14 cellular contexts compared by ENCODE assay signal in the genomic region with DNA sequence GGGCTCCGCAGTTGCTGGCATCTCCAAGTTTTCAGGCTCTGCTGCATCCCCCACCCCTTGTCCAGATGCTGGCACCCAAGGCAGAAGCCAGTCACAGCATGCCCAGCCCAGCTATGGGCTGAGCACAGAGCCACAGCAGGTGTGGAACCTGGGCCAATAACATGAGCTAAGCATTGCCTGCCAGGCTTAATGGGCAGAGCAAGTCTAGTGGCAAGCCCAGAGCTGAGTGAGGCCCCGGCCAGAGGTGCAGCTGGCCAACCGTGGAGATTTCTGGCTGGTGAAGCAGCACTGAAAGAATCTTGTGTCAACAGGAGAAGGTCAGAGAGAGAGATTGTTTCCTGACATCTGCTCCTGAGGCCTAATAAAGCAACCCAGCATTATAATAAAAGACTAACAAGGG.
DNase-seq lines count a peak whose midpoint lies in the region; ATAC-seq and TF ChIP-seq lines count a peak whose summit lies in the region.
"Had no signal": no experiment of that assay in that cellular context is flagged by ENCODE, and none has a peak within 500 bp of the region (broad histone marks: within the 10 kb centered on the region; RNA-seq: fewer than 3 reads in every experiment).

No MANE protein-coding gene starts in this region.

- H3K9me3 ChIP-seq in IMR-90 (ENCODE audit: control insufficient read depth, insufficient read depth, low read length) = peaks cover 5% of the 10 kb centered on the region
- H3K9me3 ChIP-seq in mesenchymal stem cell (ENCODE audit: control insufficient read depth, low read length) = peaks cover 33% of the 10 kb centered on the region

- intact Hi-C loops in IMR-90 (cut with micrococcal nuclease) = no loop called here

- H3K14ac ChIP-seq in IMR-90 (replicated peaks; ENCODE audit: low read depth, low read length) (no peak overlapping the region), mesenchymal stem cell (ENCODE audit: low read length in 2 of 2) (no peak overlapping the region)

- H2AK9ac ChIP-seq in IMR-90 (replicated peaks; ENCODE audit: low read depth, low read length, poor library complexity) = no peak overlapping the region

- TF ChIP-seq CTCF in IMR-90 (conservative IDR thresholded peaks at IDR 0.05; ENCODE audit: low read depth, low read length) = no peak

- no TSS peak for BruUV-seq in IMR-90 (replicated peaks; lab: Mats Ljungman, UMichigan)

- no peak overlapping the region for H3K23ac ChIP-seq in IMR-90 (ENCODE audit: low read depth, low read length)
- H3K23ac ChIP-seq in mesenchymal stem cell (ENCODE audit: low read length in 2 of 2) = no peak overlapping the region

- TF ChIP-seq RAD21 in IMR-90 (IDR thresholded peaks at IDR 0.05; ENCODE audit: low read length) = no peak

- H3K9me1 ChIP-seq in IMR-90 (ENCODE audit: insufficient read depth, low read length) = no peaks in the 10 kb centered on the region

- ATAC-seq in IMR-90 (ENCODE audit: low read depth) = no peak
- no peak for ATAC-seq in HG02981 (IDR thresholded peaks at IDR 0.05; ENCODE audit: unreplicated experiment)
- ATAC-seq: left colon had no signal

- H2BK5ac ChIP-seq in IMR-90 (ENCODE audit: low read depth, low read length, poor library complexity, severe bottlenecking) = no peak overlapping the region
- no peak overlapping the region for H2BK5ac ChIP-seq in mesenchymal stem cell (ENCODE audit: low read depth, low read length, poor library complexity, severe bottlenecking)

- H4K20me1 ChIP-seq in IMR-90 (ENCODE audit: insufficient read depth, low read length) = no peaks in the 10 kb centered on the region

- no peak overlapping the region for H3K18ac ChIP-seq in IMR-90 (ENCODE audit: low read depth, low read length)
- no peak overlapping the region for H3K18ac ChIP-seq in mesenchymal stem cell (ENCODE audit: low read depth in 1 of 2, low read length in 2 of 2)

- no peak overlapping the region for H3K4me3 ChIP-seq in IMR-90 (ENCODE audit: insufficient read depth, low read depth, low read length)
- H3K4me3 ChIP-seq in mesenchymal stem cell (ENCODE audit: insufficient read depth in 1 of 2, low read depth in 1 of 2, low read length in 2 of 2) = no peak overlapping the region
- H3K4me3 ChIP-seq: hepatocyte, PC-9 had no signal

- H3K4me1 ChIP-seq in IMR-90 (ENCODE audit: control insufficient read depth, insufficient read depth, low read length) = no peaks in the 10 kb centered on the region
- H3K4me1 ChIP-seq in mesenchymal stem cell (ENCODE audit: control insufficient read depth, insufficient read depth, low read depth, low read length) = peaks cover 9% of the 10 kb centered on the region

- H4K8ac ChIP-seq in IMR-90 (ENCODE audit: low read depth in 2 of 2, low read length in 2 of 2) (no peak overlapping the region), mesenchymal stem cell (ENCODE audit: low read length) (no peak overlapping the region)

- no peak for TF ChIP-seq POLR2A in IMR-90 (IDR thresholded peaks at IDR 0.05; ENCODE audit: low read depth, low read length)

- no peak overlapping the region for H2AK5ac ChIP-seq in IMR-90 (ENCODE audit: low read depth, low read length)
- no peak overlapping the region for H2AK5ac ChIP-seq in mesenchymal stem cell (ENCODE audit: low read length, severe bottlenecking)

- POLR2A ChIA-PET in IMR-90 (lab: Charles Lee; ENCODE audit: unreplicated experiment) = no interaction called here

- H2BK12ac ChIP-seq in mesenchymal stem cell (ENCODE audit: low read length in 2 of 2) = no peak overlapping the region

- WGBS in IMR-90 (ENCODE audit: extremely low coverage in 2 of 2, insufficient read length in 1 of 2), 2 experiments = no CpG with 5 or more reads among the region's 3 CpGs
- WGBS in mesenchymal stem cell = 63% methylated on average over 3 of the region's 3 CpGs

- H3K79me1 ChIP-seq in IMR-90 (ENCODE audit: low read depth in 1 of 2, low read length in 2 of 2) (no peaks in the 10 kb centered on the region), mesenchymal stem cell (replicated peaks; ENCODE audit: low read length, poor library complexity, severe bottlenecking) (no peaks in the 10 kb centered on the region)

- in situ Hi-C loops in IMR-90 (cut with MboI; ENCODE audit: low sequenced_read_pairs) = no loop called here

- H2BK15ac ChIP-seq in IMR-90 (ENCODE audit: low read depth, low read length) (no peak overlapping the region), mesenchymal stem cell (ENCODE audit: low read depth, poor library complexity, severe bottlenecking) (no peak overlapping the region)

- H3K4ac ChIP-seq in IMR-90 (ENCODE audit: low read depth, low read length) (no peak overlapping the region), mesenchymal stem cell (ENCODE audit: low read depth in 1 of 2, low read length in 2 of 2) (no peak overlapping the region)

- H2BK120ac ChIP-seq in IMR-90 (ENCODE audit: low read depth, low read length) (no peak overlapping the region), mesenchymal stem cell (ENCODE audit: low read depth, low read length) (no peak overlapping the region)

- CTCF ChIA-PET in IMR-90 (lab: Yijun Ruan, JAX) = no interaction called here

- H3K56ac ChIP-seq in IMR-90 (ENCODE audit: extremely low read depth, insufficient read depth, low read length) = no peak overlapping the region

- H4K91ac ChIP-seq in IMR-90 (ENCODE audit: insufficient read depth, low read depth, low read length) = no peak overlapping the region
- no peak overlapping the region for H4K91ac ChIP-seq in mesenchymal stem cell (ENCODE audit: low read length)

- H3K4me2 ChIP-seq in IMR-90 (ENCODE audit: low read depth, low read length) = no peak overlapping the region
- no peak overlapping the region for H3K4me2 ChIP-seq in mesenchymal stem cell (ENCODE audit: low read length, poor library complexity, severe bottlenecking)
- H3K4me2 ChIP-seq: hepatocyte, PC-9 had no signal

- H4K5ac ChIP-seq in IMR-90 (ENCODE audit: low read depth, low read length) = no peak overlapping the region

- H3K36me3 ChIP-seq in IMR-90 (ENCODE audit: control insufficient read depth, insufficient read depth, low read length) = no peaks in the 10 kb centered on the region
- peaks cover 0 to 4% of the 10 kb centered on the region in 2 experiments for H3K36me3 ChIP-seq in mesenchymal stem cell (ENCODE audit: control insufficient read depth in 1 of 2, insufficient read depth in 2 of 2, low read depth in 1 of 2, low read length in 2 of 2)

- H3K27me3 ChIP-seq in IMR-90 (ENCODE audit: control insufficient read depth, insufficient read depth, low read length) (no peaks in the 10 kb centered on the region), mesenchymal stem cell (ENCODE audit: control insufficient read depth in 1 of 2, insufficient read depth in 1 of 2, low read length in 2 of 2) (no peaks in the 10 kb centered on the region)
- H3K27me3 ChIP-seq: hepatocyte had no signal

- no peak overlapping the region for H3K27ac ChIP-seq in IMR-90 (ENCODE audit: insufficient read depth, low read length)
- H3K27ac ChIP-seq in epithelial cell of prostate = no peak overlapping the region
- peak overlapping the region; percentile 4 for H3K27ac ChIP-seq in mesenchymal stem cell (ENCODE audit: low read length, poor library complexity, severe bottlenecking)
- H3K27ac ChIP-seq: hepatocyte, PC-9 had no signal

- dilution Hi-C loops in IMR-90 (cut with HindIII; ENCODE audit: low sequenced_read_pairs, unreplicated experiment) = no loop called here

- H2AFZ ChIP-seq in IMR-90 (replicated peaks; ENCODE audit: low read length, poor library complexity) (no peak overlapping the region), mesenchymal stem cell (ENCODE audit: low read depth, low read length) (no peak overlapping the region)
- H2AFZ ChIP-seq: hepatocyte, PC-9 had no signal

- H3K9ac ChIP-seq in IMR-90 (ENCODE audit: low read depth, low read length) (no peak overlapping the region), mesenchymal stem cell (ENCODE audit: low read length) (no peak overlapping the region)

- H2BK20ac ChIP-seq in IMR-90 (ENCODE audit: low read depth, low read length) = no peak overlapping the region

- DNase-seq in IMR-90 (peak; percentile 1), NCI-H446 (lab: John Stamatoyannopoulos, UW) (peak; percentile 93 to 97), epithelial cell of prostate (ENCODE audit: low read depth, low spot score) (peak; percentile 34), mesenchymal stem cell (no peak), NCI-H748 treated with DMSO at 0.1 percent for 48 hours (lab: John Stamatoyannopoulos, UW) (no peak), COLO829 (ENCODE audit: low spot score) (no peak), anterior cingulate cortex (lab: John Stamatoyannopoulos, UW) (no peak)
- DNase-seq: activated CD4-positive, CD25-positive, alpha-beta regulatory T cell treated with anti-CD3 and anti-CD28 coated beads, Interleukin-2, amount 50 U/mL, for 72 hours; activated T-cell treated with anti-CD3 and anti-CD28 coated beads for 4 hours; cerebellar nuclear complex; left colon; PC-9 had no signal

TF ChIP-seq in IMR-90, 13 proteins besides CTCF, POLR2A, EP300 and RAD21 (continues in another document):
- TF ChIP-seq RCOR1 (IDR thresholded peaks at IDR 0.05; ENCODE audit: insufficient replicate concordance, low read length) (no peak), BHLHE40 (IDR thresholded peaks at IDR 0.05; ENCODE audit: low read depth, low read length) (no peak), NFE2L2 (IDR thresholded peaks at IDR 0.05; ENCODE audit: low read depth, low read length) (no peak), SMC3 (IDR thresholded peaks at IDR 0.05; ENCODE audit: low read depth, low read length) (no peak), MAFK (IDR thresholded peaks at IDR 0.05; ENCODE audit: low read depth, low read length) (no peak), CEBPB (IDR thresholded peaks at IDR 0.05; ENCODE audit: low read depth, low read length) (no peak), FOS (IDR thresholded peaks at IDR 0.05; ENCODE audit: low read depth, low read length) (no peak), MAZ (IDR thresholded peaks at IDR 0.05; ENCODE audit: borderline replicate concordance, low read depth, low read length) (no peak)
- TF ChIP-seq, protein P1, sequence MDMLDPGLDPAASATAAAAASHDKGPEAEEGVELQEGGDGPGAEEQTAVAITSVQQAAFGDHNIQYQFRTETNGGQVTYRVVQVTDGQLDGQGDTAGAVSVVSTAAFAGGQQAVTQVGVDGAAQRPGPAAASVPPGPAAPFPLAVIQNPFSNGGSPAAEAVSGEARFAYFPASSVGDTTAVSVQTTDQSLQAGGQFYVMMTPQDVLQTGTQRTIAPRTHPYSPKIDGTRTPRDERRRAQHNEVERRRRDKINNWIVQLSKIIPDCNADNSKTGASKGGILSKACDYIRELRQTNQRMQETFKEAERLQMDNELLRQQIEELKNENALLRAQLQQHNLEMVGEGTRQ (IDR thresholded peaks at IDR 0.05; ENCODE audit: low read depth, low read length) = no peak

Comparison
In these comparisons a context has a peak if more than half of its experiments do, and no peak if none do; other contexts are left out.
1. DNase-seq: peak in IMR-90 (single experiment), NCI-H446 (2 of 2) and epithelial cell of prostate (single experiment); none in mesenchymal stem cell (single experiment), NCI-H748 treated with DMSO at 0.1 percent for 48 hours (single experiment), COLO829 (single experiment) and anterior cingulate cortex (0 of 58).